ENCODE assay signal across 20 cellular contexts in genomic region chr5:126403871-126404270, GRCh38. TPM values are rescaled to one million over a fixed set of nuclear protein-coding genes. Genes with fewer than 3 reads are reported as not detected.
DNase-seq lines count a peak whose midpoint lies in the region; ATAC-seq and TF ChIP-seq lines count a peak whose summit lies in the region.
"Had no signal": no experiment of that assay in that cellular context is flagged by ENCODE, and none has a peak within 500 bp of the region (broad histone marks: within the 10 kb centered on the region; RNA-seq: fewer than 3 reads in every experiment).

No MANE protein-coding gene starts in this region.

- H3K4me1 Mint-ChIP-seq in T-helper 17 cell: no peaks in the 10 kb centered on the region
- H3K4me1 Mint-ChIP-seq: activated CD4-positive, alpha-beta T cell treated with anti-CD3 and anti-CD28 coated beads, Interleukin-2, amount 10 ng/mL, durations not matched to agents 24 days and 14 days; CD8-positive, alpha-beta memory T cell had no signal

- no peaks in the 10 kb centered on the region for H3K27me3 Mint-ChIP-seq in T-helper 17 cell

- H3K9me3 ChIP-seq in T-helper 17 cell (ENCODE audit: control insufficient read depth, low read length, poor library complexity, severe bottlenecking): peaks cover 6% of the 10 kb centered on the region
- peaks cover 0 to 17% (median 7%) of the 10 kb centered on the region in 4 donors for H3K9me3 ChIP-seq in esophagus muscularis mucosa
- H3K9me3 ChIP-seq in osteoblast (ENCODE audit: low read depth, low read length): no peaks in the 10 kb centered on the region

- H3K27me3 ChIP-seq in esophagus muscularis mucosa (no peaks in the 10 kb centered on the region), osteoblast (ENCODE audit: insufficient read depth, low read length) (no peaks in the 10 kb centered on the region)
- H3K27me3 ChIP-seq: gastrocnemius medialis, uterus had no signal

- H3K4me3 Mint-ChIP-seq in T-helper 17 cell: no peak overlapping the region
- H3K4me3 Mint-ChIP-seq: activated CD4-positive, alpha-beta T cell treated with anti-CD3 and anti-CD28 coated beads, Interleukin-2, amount 10 ng/mL, durations not matched to agents 24 days and 14 days; CD8-positive, alpha-beta memory T cell; endodermal cell; natural killer cell treated with Interleukin-12 subunit alpha and Interleukin-12 subunit beta and Interleukin-15 and Interleukin-18, amount 100 ng/mL, for 72 hours had no signal

- H3K4me3 ChIP-seq in esophagus muscularis mucosa: no peak overlapping the region
- H3K4me3 ChIP-seq in osteoblast (ENCODE audit: insufficient read depth, low read length): no peak overlapping the region
- H3K4me3 ChIP-seq: gastrocnemius medialis, uterus had no signal

- H3K36me3 ChIP-seq in esophagus muscularis mucosa (no peaks in the 10 kb centered on the region), osteoblast (ENCODE audit: insufficient read depth, low read length) (no peaks in the 10 kb centered on the region)
- H3K36me3 ChIP-seq: gastrocnemius medialis, uterus had no signal

- TF ChIP-seq EP300 in esophagus muscularis mucosa (IDR thresholded peaks at IDR 0.05): no peak

- peaks cover 2% of the 10 kb centered on the region for H3K36me3 Mint-ChIP-seq in T-helper 17 cell (ENCODE audit: low read depth)

- intact Hi-C loops in esophagus muscularis mucosa (cut with DNase I): no loop called here

- no peak for TF ChIP-seq POLR2A in esophagus muscularis mucosa (IDR thresholded peaks at IDR 0.05; ENCODE audit: low read depth)

- peak overlapping the region; percentile 16 for H3K27ac Mint-ChIP-seq in T-helper 17 cell
- H3K27ac Mint-ChIP-seq: activated CD4-positive, alpha-beta T cell treated with anti-CD3 and anti-CD28 coated beads, Interleukin-2, amount 10 ng/mL, durations not matched to agents 24 days and 14 days; CD8-positive, alpha-beta memory T cell; endodermal cell; natural killer cell treated with Interleukin-12 subunit alpha and Interleukin-12 subunit beta and Interleukin-15 and Interleukin-18, amount 100 ng/mL, for 72 hours had no signal

- H3K4me1 ChIP-seq in esophagus muscularis mucosa: peaks cover 0 to 47% (median 40%) of the 10 kb centered on the region in 4 donors
- peaks cover 23% of the 10 kb centered on the region for H3K4me1 ChIP-seq in osteoblast (ENCODE audit: insufficient read depth, low read length)

- no peaks in the 10 kb centered on the region for H4K20me1 ChIP-seq in osteoblast (ENCODE audit: insufficient read depth, low read length)

- no peak for ATAC-seq in T-helper 17 cell
- no peak for ATAC-seq in HG02571 (IDR thresholded peaks at IDR 0.05; ENCODE audit: unreplicated experiment)
- ATAC-seq in GM21717 (IDR thresholded peaks at IDR 0.05; ENCODE audit: unreplicated experiment): no peak
- ATAC-seq: natural killer cell treated with Interleukin-12 subunit alpha and Interleukin-12 subunit beta and Interleukin-15 and Interleukin-18, amount 100 ng/mL, for 72 hours had no signal

- DNase-seq in GM04503 (ENCODE audit: low read depth) (peak; percentile 71), T-helper 17 cell (no peak), esophagus muscularis mucosa (ENCODE audit: extremely low spot score) (no peak), osteoblast (ENCODE audit: insufficient read length, low spot score, missing footprints) (no peak), Ammon's horn (ENCODE audit: low spot score) (no peak), activated T-cell treated with anti-CD3 and anti-CD28 coated beads for 4 hours (no peak)
- DNase-seq: activated CD4-positive, alpha-beta T cell treated with anti-CD3 and anti-CD28 coated beads, Interleukin-2, amount 10 ng/mL, durations not matched to agents 24 days and 14 days; amygdala; CD8-positive, alpha-beta memory T cell; DMS79; endodermal cell; gastrocnemius medialis; NCI-H1092 treated with DMSO at 0.1 percent for 48 hours; NCI-H2081; NCI-H524; stimulated activated CD4-positive, alpha-beta T cell treated with anti-CD3 and anti-CD28 coated beads, Interleukin-12 subunit alpha, Interleukin-12 subunit beta, amount 100 ng/mL, for 4 hours; uterus had no signal

- no peaks in the 10 kb centered on the region for H3K79me2 ChIP-seq in osteoblast (ENCODE audit: insufficient read depth, low read length)

- TF ChIP-seq CTCF in esophagus muscularis mucosa (IDR thresholded peaks at IDR 0.05) (no peak), osteoblast (IDR thresholded peaks at IDR 0.05; ENCODE audit: extremely low read depth, low read depth, low read length) (no peak)

- peak overlapping the region; percentile 34 for H3K4me2 ChIP-seq in osteoblast (ENCODE audit: insufficient read depth, low read length)

- H3K27ac ChIP-seq in esophagus muscularis mucosa (replicated peaks in 1 of 4) (peak overlapping the region in 3 of 4 donors; percentile 9 to 67 (median 56)), osteoblast (ENCODE audit: low read depth, low read length) (peak overlapping the region; percentile 70)
- H3K27ac ChIP-seq: gastrocnemius medialis had no signal

- peak overlapping the region; percentile 42 for H2AFZ ChIP-seq in osteoblast (ENCODE audit: low read length)

RNA-seq across cellular contexts. Expression of gene GRAMD2B, which starts 19.3 kb away (rescaled TPM):
- total RNA-seq in T-helper 17 cell (10 to 100 TPM in 1 of 2 donors, 1 to 10 TPM in 1; 8.3 to 11.7 TPM), esophagus muscularis mucosa (10 to 100 TPM; 37.9 to 76.5 (median 49.4) TPM), osteoblast (89.8 and 94.6 TPM in 2 replicates)
